Comparison of ENCODE assay signal across 9 cellular contexts in the genomic region with DNA sequence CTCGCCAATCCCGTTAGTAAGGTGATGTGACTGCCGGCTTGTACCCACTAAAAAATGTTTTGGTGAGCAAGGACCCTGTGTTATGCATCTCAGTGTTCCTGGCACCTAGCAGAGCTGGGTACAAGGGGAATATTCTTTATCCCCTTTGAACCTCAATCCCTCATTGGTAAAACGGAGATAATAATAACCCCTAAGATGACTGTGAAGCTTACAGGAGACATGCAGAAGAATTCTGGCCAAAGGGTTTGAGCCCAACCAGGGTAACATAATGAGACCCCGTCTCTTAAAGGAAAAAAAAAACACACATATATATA. TPM values are rescaled to one million over a fixed set of nuclear protein-coding genes. Genes with fewer than 3 reads are reported as not detected.
DNase-seq lines count a peak whose midpoint lies in the region; ATAC-seq and TF ChIP-seq lines count a peak whose summit lies in the region.
"Had no signal": no experiment of that assay in that cellular context is flagged by ENCODE, and none has a peak within 500 bp of the region (broad histone marks: within the 10 kb centered on the region; RNA-seq: fewer than 3 reads in every experiment).

No MANE protein-coding gene starts in this region.

- H2AFZ ChIP-seq in mesenchymal stem cell (ENCODE audit: low read depth, low read length), result no peak overlapping the region

- H3K27ac ChIP-seq in mesenchymal stem cell (ENCODE audit: low read length, poor library complexity, severe bottlenecking), result no peak overlapping the region
- H3K27ac ChIP-seq in urinary bladder (ENCODE audit: low read depth), result no peak overlapping the region
- H3K27ac ChIP-seq: epithelial cell of prostate had no signal

- H3K79me1 ChIP-seq in mesenchymal stem cell (replicated peaks; ENCODE audit: low read length, poor library complexity, severe bottlenecking), result peaks cover 2% of the 10 kb centered on the region

- no peak overlapping the region for H3K4ac ChIP-seq in mesenchymal stem cell (ENCODE audit: low read depth in 1 of 2, low read length in 2 of 2)

- peaks cover 4% of the 10 kb centered on the region for H3K36me3 Mint-ChIP-seq in activated naive CD4-positive, alpha-beta T cell treated with anti-CD3 and anti-CD28 coated beads, Interleukin-2, amount 50 U/mL, for 24 hours

- no peaks in the 10 kb centered on the region for H3K9me3 ChIP-seq in mesenchymal stem cell (ENCODE audit: control insufficient read depth, low read length)

- H2BK15ac ChIP-seq in mesenchymal stem cell (ENCODE audit: low read depth, poor library complexity, severe bottlenecking), result no peak overlapping the region

- H2BK5ac ChIP-seq in mesenchymal stem cell (ENCODE audit: low read depth, low read length, poor library complexity, severe bottlenecking), result no peak overlapping the region

- H3K36me3 ChIP-seq in mesenchymal stem cell (ENCODE audit: control insufficient read depth in 1 of 2, insufficient read depth in 2 of 2, low read depth in 1 of 2, low read length in 2 of 2) (peaks cover 0 to 1% of the 10 kb centered on the region in 2 experiments), urinary bladder (ENCODE audit: insufficient read depth) (no peaks in the 10 kb centered on the region)

- no peak for TF ChIP-seq CTCF in astrocyte of the spinal cord (IDR thresholded peaks at IDR 0.05; ENCODE audit: low read depth, low read length)

- in situ Hi-C loops in astrocyte of the spinal cord (cut with HindIII; ENCODE audit: low sequenced_read_pairs), result no loop called here

- H3K9me3 Mint-ChIP-seq in activated naive CD4-positive, alpha-beta T cell treated with anti-CD3 and anti-CD28 coated beads, Interleukin-2, amount 50 U/mL, for 24 hours, result no peaks in the 10 kb centered on the region

- no peak for DNase-seq in activated naive CD4-positive, alpha-beta T cell (lab: John Stamatoyannopoulos, UW)
- no peak for DNase-seq in astrocyte of the spinal cord (ENCODE audit: low read depth, low spot score)
- DNase-seq in mesenchymal stem cell, result no peak
- DNase-seq in NCI-H187 (lab: John Stamatoyannopoulos, UW), result no peak
- no peak for DNase-seq in COLO829 (ENCODE audit: low spot score)

- no peak overlapping the region for H2AK5ac ChIP-seq in mesenchymal stem cell (ENCODE audit: low read length, severe bottlenecking)

- peaks cover 32% of the 10 kb centered on the region for H3K4me1 ChIP-seq in mesenchymal stem cell (ENCODE audit: control insufficient read depth, insufficient read depth, low read depth, low read length)
- H3K4me1 ChIP-seq in urinary bladder (ENCODE audit: insufficient read depth), result peaks cover 2% of the 10 kb centered on the region

- H3K9ac ChIP-seq in mesenchymal stem cell (ENCODE audit: low read length), result peak overlapping the region; percentile 88

- 0% methylated on average over 1 of the region's 5 CpGs for WGBS in mesenchymal stem cell
- WGBS in urinary bladder, result 3% methylated on average over 5 of the region's 5 CpGs

- no peak for ATAC-seq in GM21381 (IDR thresholded peaks at IDR 0.05; ENCODE audit: unreplicated experiment)

- H2BK120ac ChIP-seq in mesenchymal stem cell (ENCODE audit: low read depth, low read length), result no peak overlapping the region

- no peak overlapping the region for H4K8ac ChIP-seq in mesenchymal stem cell (ENCODE audit: low read length)

- peak overlapping the region in 1 of 2 experiments; percentile 6 for H3K23ac ChIP-seq in mesenchymal stem cell (ENCODE audit: low read length in 2 of 2)

- peak overlapping the region; percentile 13 to 41 for H3K18ac ChIP-seq in mesenchymal stem cell (ENCODE audit: low read depth in 1 of 2, low read length in 2 of 2)

- peak overlapping the region; percentile 55 for H3K4me3 ChIP-seq in astrocyte of the spinal cord (ENCODE audit: low read depth, low read length)
- H3K4me3 ChIP-seq in mesenchymal stem cell (ENCODE audit: insufficient read depth in 1 of 2, low read depth in 1 of 2, low read length in 2 of 2), result peak overlapping the region; percentile 64 to 86
- H3K4me3 ChIP-seq in urinary bladder (ENCODE audit: low read depth, low read length), result peak overlapping the region; percentile 96

- H3K4me3 Mint-ChIP-seq in activated naive CD4-positive, alpha-beta T cell treated with anti-CD3 and anti-CD28 coated beads, Interleukin-2, amount 50 U/mL, for 24 hours, result peak overlapping the region; percentile 89

- H3K4me2 ChIP-seq in mesenchymal stem cell (ENCODE audit: low read length, poor library complexity, severe bottlenecking), result peak overlapping the region; percentile 77

- no peaks in the 10 kb centered on the region for H3K27me3 ChIP-seq in mesenchymal stem cell (ENCODE audit: control insufficient read depth in 1 of 2, insufficient read depth in 1 of 2, low read length in 2 of 2)

- H3K27ac Mint-ChIP-seq in activated naive CD4-positive, alpha-beta T cell treated with anti-CD3 and anti-CD28 coated beads, Interleukin-2, amount 50 U/mL, for 24 hours, result peak overlapping the region; percentile 86

- no peak overlapping the region for H3K14ac ChIP-seq in mesenchymal stem cell (ENCODE audit: low read length in 2 of 2)

- H4K91ac ChIP-seq in mesenchymal stem cell (ENCODE audit: low read length), result no peak overlapping the region

- no peak overlapping the region for H2BK12ac ChIP-seq in mesenchymal stem cell (ENCODE audit: low read length in 2 of 2)

- peaks cover 48% of the 10 kb centered on the region for H3K4me1 Mint-ChIP-seq in activated naive CD4-positive, alpha-beta T cell treated with anti-CD3 and anti-CD28 coated beads, Interleukin-2, amount 50 U/mL, for 24 hours

- no peaks in the 10 kb centered on the region for H3K27me3 Mint-ChIP-seq in activated naive CD4-positive, alpha-beta T cell treated with anti-CD3 and anti-CD28 coated beads, Interleukin-2, amount 50 U/mL, for 24 hours

RNA-seq across cellular contexts. Expression of a gene that starts 0.9 kb away (rescaled TPM):
- 22.6 TPM for polyA plus RNA-seq in mesenchymal stem cell (2013, experiment 1 of 2)
- polyA plus RNA-seq in mesenchymal stem cell (2013, experiment 2 of 2), result 23.2 TPM
- total RNA-seq in urinary bladder, result 43.7 TPM
- polyA plus RNA-seq in urinary bladder, result 23.4 TPM

RNA-seq across cellular contexts. Expression of a gene that starts 47.8 kb away (rescaled TPM):
- polyA plus RNA-seq in mesenchymal stem cell (2013, experiment 1 of 2), result 9.8 TPM
- polyA plus RNA-seq in mesenchymal stem cell (2013, experiment 2 of 2), result 9.5 TPM
- total RNA-seq in urinary bladder, result 27.5 TPM
- polyA plus RNA-seq in urinary bladder, result 17.7 TPM

RNA-seq across cellular contexts. Expression of a gene that starts 48.1 kb away (rescaled TPM):
- 28.8 TPM for polyA plus RNA-seq in mesenchymal stem cell (2013, experiment 1 of 2)
- polyA plus RNA-seq in mesenchymal stem cell (2013, experiment 2 of 2), result 30.8 TPM
- total RNA-seq in urinary bladder, result 51.6 TPM
- polyA plus RNA-seq in urinary bladder, result 18.0 TPM

RNA-seq across cellular contexts. Expression of a gene that starts 56.4 kb away (rescaled TPM):
- polyA plus RNA-seq in mesenchymal stem cell (2013, experiment 1 of 2), result 14.8 TPM
- 12.9 TPM for polyA plus RNA-seq in mesenchymal stem cell (2013, experiment 2 of 2)
- 25.6 TPM for total RNA-seq in urinary bladder
- polyA plus RNA-seq in urinary bladder, result 16.6 TPM
